Comparison of ENCODE assay signal across 31 cellular contexts in genomic region chr17:53543363-53543927, GRCh38.
"Had no signal": no experiment of that assay in that cellular context is flagged by ENCODE, and none has a peak within 500 bp of the region (broad histone marks: within the 10 kb centered on the region; RNA-seq: fewer than 3 reads in every experiment).

No MANE protein-coding gene starts in this region.

- H3K9me3 ChIP-seq: gastrocnemius medialis had no signal

- H3K27ac Mint-ChIP-seq: activated B cell treated with CpG ODN at 0.5 μM for 24 hours; activated naive CD4-positive, alpha-beta T cell treated with anti-CD3 and anti-CD28 coated beads, Interleukin-2, amount 10 ng/mL, durations not matched to agents 7 days and 5 days; activated naive CD4-positive, alpha-beta T cell treated with anti-CD3 and anti-CD28 coated beads, Interleukin-2, amount 50 U/mL, for 72 hours; activated naive CD8-positive, alpha-beta T cell treated with anti-CD3 and anti-CD28 coated beads, Interleukin-2, amount 10 ng/mL, durations not matched to agents 7 days and 5 days; activated T-cell treated with anti-CD3 and anti-CD28 coated beads, Interleukin-2, amount 50 U/mL, for 24 hours; activated T-cell treated with anti-CD3 and anti-CD28 coated beads, Interleukin-2, amount 50 U/mL, for 72 hours; dendritic cell treated with granulocyte-macrophage colony-stimulating factor and Interleukin-4, amounts not matched to agents 40 ng/mL and 50 ng/mL, for 4 days; endodermal cell; T-helper 17 cell; T-helper 2 cell treated with Interferon-gamma antibody and Interleukin-4, amounts not matched to agents 5 μg/mL and 100 μg/mL, for 36 hours had no signal

- DNase-seq: activated B cell treated with CpG ODN at 0.5 μM for 24 hours; activated CD4-positive, alpha-beta T cell treated with anti-CD3 and anti-CD28 coated beads for 48 hours; activated CD4-positive, alpha-beta T cell treated with anti-CD3 and anti-CD28 coated beads, Interleukin-2, amount 50 U/mL, for 1 hour; activated CD4-positive, alpha-beta T cell treated with anti-CD3 and anti-CD28 coated beads, Interleukin-2, amount 50 U/mL, for 48 hours; activated CD8-positive, alpha-beta memory T cell treated with anti-CD3 and anti-CD28 coated beads, Interleukin-2, amount 50 U/mL, for 48 hours; activated gamma-delta T cell; activated naive CD4-positive, alpha-beta T cell; activated naive CD4-positive, alpha-beta T cell treated with anti-CD3 and anti-CD28 coated beads, Interleukin-2, amount 10 ng/mL, durations not matched to agents 7 days and 5 days; activated naive CD8-positive, alpha-beta T cell treated with anti-CD3 and anti-CD28 coated beads, Interleukin-2, amount 10 ng/mL, durations not matched to agents 7 days and 5 days; activated T-cell treated with anti-CD3 and anti-CD28 coated beads for 4 hours; activated T-cell treated with anti-CD3 and anti-CD28 coated beads, Interleukin-2, amount 50 U/mL, for 24 hours; activated T-cell treated with anti-CD3 and anti-CD28 coated beads, Interleukin-2, amount 50 U/mL, for 72 hours; amniotic stem cell; anterior cingulate cortex; brain microvascular endothelial cell; dorsolateral prefrontal cortex; effector memory CD4-positive, alpha-beta T cell; endodermal cell; foreskin keratinocyte; gastrocnemius medialis; T-helper 1 cell; T-helper 17 cell; T1000; WERI-Rb-1 had no signal

- H3K27ac ChIP-seq: brain microvascular endothelial cell, coronary artery, dorsolateral prefrontal cortex, foreskin keratinocyte, gastrocnemius medialis, WERI-Rb-1 had no signal

- H3K36me3 Mint-ChIP-seq: activated naive CD4-positive, alpha-beta T cell treated with anti-CD3 and anti-CD28 coated beads, Interleukin-2, amount 10 ng/mL, durations not matched to agents 7 days and 5 days; activated naive CD4-positive, alpha-beta T cell treated with anti-CD3 and anti-CD28 coated beads, Interleukin-2, amount 50 U/mL, for 72 hours; activated naive CD8-positive, alpha-beta T cell treated with anti-CD3 and anti-CD28 coated beads, Interleukin-2, amount 10 ng/mL, durations not matched to agents 7 days and 5 days had no signal

- H3K9me3 Mint-ChIP-seq: activated naive CD8-positive, alpha-beta T cell treated with anti-CD3 and anti-CD28 coated beads, Interleukin-2, amount 10 ng/mL, durations not matched to agents 7 days and 5 days; activated T-cell treated with anti-CD3 and anti-CD28 coated beads, Interleukin-2, amount 50 U/mL, for 72 hours; dendritic cell treated with granulocyte-macrophage colony-stimulating factor and Interleukin-4, amounts not matched to agents 40 ng/mL and 50 ng/mL, for 4 days; endodermal cell had no signal

- H3K4me1 ChIP-seq: foreskin keratinocyte, gastrocnemius medialis had no signal

- H3K27me3 Mint-ChIP-seq: activated B cell treated with CpG ODN at 0.5 μM for 24 hours; activated naive CD4-positive, alpha-beta T cell treated with anti-CD3 and anti-CD28 coated beads, Interleukin-2, amount 10 ng/mL, durations not matched to agents 7 days and 5 days; activated naive CD8-positive, alpha-beta T cell treated with anti-CD3 and anti-CD28 coated beads, Interleukin-2, amount 10 ng/mL, durations not matched to agents 7 days and 5 days; activated T-cell treated with anti-CD3 and anti-CD28 coated beads, Interleukin-2, amount 50 U/mL, for 24 hours; central memory CD8-positive, alpha-beta T cell; dendritic cell treated with granulocyte-macrophage colony-stimulating factor and Interleukin-4, amounts not matched to agents 40 ng/mL and 50 ng/mL, for 4 days; T-helper 17 cell had no signal

- H3K4me3 Mint-ChIP-seq: activated B cell treated with CpG ODN at 0.5 μM for 24 hours; activated naive CD4-positive, alpha-beta T cell treated with anti-CD3 and anti-CD28 coated beads, Interleukin-2, amount 10 ng/mL, durations not matched to agents 7 days and 5 days; activated naive CD8-positive, alpha-beta T cell treated with anti-CD3 and anti-CD28 coated beads, Interleukin-2, amount 10 ng/mL, durations not matched to agents 7 days and 5 days; activated T-cell treated with anti-CD3 and anti-CD28 coated beads, Interleukin-2, amount 50 U/mL, for 24 hours; activated T-cell treated with anti-CD3 and anti-CD28 coated beads, Interleukin-2, amount 50 U/mL, for 72 hours; central memory CD8-positive, alpha-beta T cell; dendritic cell treated with granulocyte-macrophage colony-stimulating factor and Interleukin-4, amounts not matched to agents 40 ng/mL and 50 ng/mL, for 4 days; endodermal cell; T-helper 17 cell; T-helper 2 cell treated with Interferon-gamma antibody and Interleukin-4, amounts not matched to agents 5 μg/mL and 100 μg/mL, for 36 hours had no signal

- ATAC-seq: activated CD4-positive, CD25-positive, alpha-beta regulatory T cell treated with anti-CD3 and anti-CD28 coated beads, Interleukin-2, amount 50 U/mL, for 24 hours; activated naive CD4-positive, alpha-beta T cell treated with anti-CD3 and anti-CD28 coated beads, Interleukin-2, amount 50 U/mL, for 72 hours; activated T-cell treated with anti-CD3 and anti-CD28 coated beads, Interleukin-2, amount 50 U/mL, for 72 hours; esophagus mucosa; foreskin keratinocyte; gastrocnemius medialis; T-helper 17 cell had no signal

- H3K4me1 Mint-ChIP-seq: activated B cell treated with CpG ODN at 0.5 μM for 24 hours; activated naive CD4-positive, alpha-beta T cell treated with anti-CD3 and anti-CD28 coated beads, Interleukin-2, amount 10 ng/mL, durations not matched to agents 7 days and 5 days; activated naive CD8-positive, alpha-beta T cell treated with anti-CD3 and anti-CD28 coated beads, Interleukin-2, amount 10 ng/mL, durations not matched to agents 7 days and 5 days; central memory CD8-positive, alpha-beta T cell; T-helper 17 cell had no signal

- H3K36me3 ChIP-seq: brain microvascular endothelial cell, gastrocnemius medialis, WERI-Rb-1 had no signal

- H3K4me3 ChIP-seq: coronary artery, dorsolateral prefrontal cortex, gastrocnemius medialis had no signal

- H3K27me3 ChIP-seq: brain microvascular endothelial cell, dorsolateral prefrontal cortex, foreskin keratinocyte, gastrocnemius medialis had no signal
